In genomic region chr6:11732036-11732545, GRCh38 we compare ENCODE assay signal across 8 cellular contexts. TPM values are rescaled to one million over a fixed set of nuclear protein-coding genes. Genes with fewer than 3 reads are reported as not detected.
DNase-seq lines count a peak whose midpoint lies in the region; ATAC-seq lines count a peak whose summit lies in the region.

No MANE protein-coding gene starts in this region.

- DNase-seq in AG08395 (ENCODE audit: low spot score) (peak; percentile 90), Right ventricle myocardium inferior (ENCODE audit: missing footprints) (peak; percentile 85), NCI-H226 (no peak), NCI-H2196 treated with DMSO at 0.1 percent for 48 hours (lab: John Stamatoyannopoulos, UW; ENCODE audit: unreplicated experiment) (no peak)
- DNase-seq in activated CD4-positive, alpha-beta T cell treated with anti-CD3 and anti-CD28 coated beads, Interleukin-2, amount 50 U/mL, for 48 hours: peak; percentile 70 to 79
- peak; percentile 52 to 62 for DNase-seq in stimulated activated CD4-positive, alpha-beta T cell treated with anti-CD3 and anti-CD28 coated beads, Interleukin-2, amount 100 ng/mL, for 48 hours

- intact Hi-C loops in Right ventricle myocardium inferior (cut with DNase I): no loop called here

- ATAC-seq in GM19035 (IDR thresholded peaks at IDR 0.05; ENCODE audit: unreplicated experiment): peak; percentile 66
- ATAC-seq in HG03196 (IDR thresholded peaks at IDR 0.05; ENCODE audit: unreplicated experiment): peak; percentile 68
- peak; percentile 84 for ATAC-seq in Right ventricle myocardium inferior

RNA-seq across cellular contexts. Expression of gene ADTRP, which starts 46.5 kb away (rescaled TPM):
- total RNA-seq in Right ventricle myocardium inferior: not detected

Comparison
In these comparisons a context has a peak if more than half of its experiments do, and no peak if none do; other contexts are left out.
1. DNase-seq: peak in AG08395 (single experiment), activated CD4-positive, alpha-beta T cell treated with anti-CD3 and anti-CD28 coated beads, Interleukin-2, amount 50 U/mL, for 48 hours (2 of 2), Right ventricle myocardium inferior (single experiment) and stimulated activated CD4-positive, alpha-beta T cell treated with anti-CD3 and anti-CD28 coated beads, Interleukin-2, amount 100 ng/mL, for 48 hours (2 of 2); none in NCI-H226 (single experiment) and NCI-H2196 treated with DMSO at 0.1 percent for 48 hours (single experiment).
2. Peak in every context shown above with its lines, with median percentiles within 50 percentile points of each other: ATAC-seq.